24 cellular contexts compared by ENCODE assay signal in genomic region chr10:103594326-103594725, GRCh38.
"Had no signal": no experiment of that assay in that cellular context is flagged by ENCODE, and none has a peak within 500 bp of the region (broad histone marks: within the 10 kb centered on the region; RNA-seq: fewer than 3 reads in every experiment).

No MANE protein-coding gene starts in this region.

- H3K4me1 Mint-ChIP-seq: naive thymus-derived CD8-positive, alpha-beta T cell; stimulated activated memory B cell treated with anti-CD40 and anti-IgM and Interleukin-4, amounts not matched to agents 10 μg/mL and 1 μg/mL and 100 μg/mL, for 72 hours had no signal

- DNase-seq: dorsolateral prefrontal cortex; effector CD4-positive, alpha-beta T cell; gastrocnemius medialis; heart left ventricle; kidney; left colon; mesenchymal stem cell; midbrain; naive thymus-derived CD8-positive, alpha-beta T cell; nephron progenitor cell; nucleus accumbens; right cardiac atrium; sigmoid colon; spleen; stimulated activated CD4-positive, alpha-beta T cell treated with anti-CD3 and anti-CD28 coated beads, Interleukin-4, amount 100 ng/mL, for 4 hours; upper lobe of right lung; uterus had no signal

- H3K27me3 Mint-ChIP-seq: naive thymus-derived CD8-positive, alpha-beta T cell; stimulated activated memory B cell treated with anti-CD40 and anti-IgM and Interleukin-4, amounts not matched to agents 10 μg/mL and 1 μg/mL and 100 μg/mL, for 72 hours; stimulated activated naive CD8-positive, alpha-beta T cell treated with anti-CD3 and anti-CD28 coated beads, Interleukin-15, Interleukin-2, amounts not matched to agents 100 ng/mL and 50 ng/mL, for 24 hours had no signal

- ATAC-seq: gastrocnemius medialis; heart left ventricle; left colon; naive thymus-derived CD8-positive, alpha-beta T cell; right cardiac atrium; stimulated activated memory B cell treated with anti-CD40 and anti-IgM and Interleukin-4, amounts not matched to agents 10 μg/mL and 1 μg/mL and 100 μg/mL, for 72 hours; upper lobe of right lung had no signal

- H3K9me3 ChIP-seq: gastrocnemius medialis, heart left ventricle, prostate gland, sigmoid colon, spleen, thoracic aorta, tibial nerve, upper lobe of right lung, uterus had no signal

- H3K4me1 ChIP-seq: prostate gland, upper lobe of right lung, uterus had no signal

- H3K27ac ChIP-seq: gastrocnemius medialis, heart left ventricle, hepatocyte, prostate gland, sigmoid colon, spleen, thoracic aorta, tibial nerve, upper lobe of right lung had no signal

- H3K4me3 Mint-ChIP-seq: naive thymus-derived CD8-positive, alpha-beta T cell; nephron progenitor cell; stimulated activated memory B cell treated with anti-CD40 and anti-IgM and Interleukin-4, amounts not matched to agents 10 μg/mL and 1 μg/mL and 100 μg/mL, for 72 hours; stimulated activated naive CD8-positive, alpha-beta T cell treated with anti-CD3 and anti-CD28 coated beads, Interleukin-15, Interleukin-2, amounts not matched to agents 100 ng/mL and 50 ng/mL, for 24 hours had no signal

- H3K36me3 ChIP-seq: gastrocnemius medialis, heart left ventricle, prostate gland, sigmoid colon, spleen, thoracic aorta, upper lobe of right lung, uterus had no signal

- H3K4me3 ChIP-seq: dorsolateral prefrontal cortex, gastrocnemius medialis, heart left ventricle, hepatocyte, lung, prostate gland, sigmoid colon, spleen, thoracic aorta, tibial nerve, upper lobe of right lung, uterus had no signal

- H3K36me3 Mint-ChIP-seq: naive thymus-derived CD8-positive, alpha-beta T cell; stimulated activated memory B cell treated with anti-CD40 and anti-IgM and Interleukin-4, amounts not matched to agents 10 μg/mL and 1 μg/mL and 100 μg/mL, for 72 hours had no signal

- H3K27ac Mint-ChIP-seq: nephron progenitor cell; stimulated activated memory B cell treated with anti-CD40 and anti-IgM and Interleukin-4, amounts not matched to agents 10 μg/mL and 1 μg/mL and 100 μg/mL, for 72 hours; stimulated activated naive CD8-positive, alpha-beta T cell treated with anti-CD3 and anti-CD28 coated beads, Interleukin-15, Interleukin-2, amounts not matched to agents 100 ng/mL and 50 ng/mL, for 24 hours had no signal

- H3K9me3 Mint-ChIP-seq: naive thymus-derived CD8-positive, alpha-beta T cell; nephron progenitor cell; stimulated activated memory B cell treated with anti-CD40 and anti-IgM and Interleukin-4, amounts not matched to agents 10 μg/mL and 1 μg/mL and 100 μg/mL, for 72 hours; stimulated activated naive CD8-positive, alpha-beta T cell treated with anti-CD3 and anti-CD28 coated beads, Interleukin-15, Interleukin-2, amounts not matched to agents 100 ng/mL and 50 ng/mL, for 24 hours had no signal
